ENCODE assay signal across 6 cellular contexts in genomic region chr9:41048672-41049071, GRCh38.
A peak's percentile ranks its signal among the peaks of the same experiment; 100 is the strongest.
DNase-seq lines count a peak whose midpoint lies in the region; ATAC-seq, FAIRE-seq and TF ChIP-seq lines count a peak whose summit lies in the region.
"Not testable (repeated sequence)": the region's sequence is repeated elsewhere in the genome, so short reads cannot be mapped to it uniquely, and the experiment has no call there.

No MANE protein-coding gene starts in this region.

- H2BK5ac ChIP-seq in IMR-90 (ENCODE audit: low read depth, low read length, poor library complexity, severe bottlenecking): not testable (repeated sequence)

- intact Hi-C loops in IMR-90 (cut with micrococcal nuclease); PC-3 (cut with micrococcal nuclease); psoas muscle (cut with DNase I): not testable (repeated sequence)

- H3K36me3 ChIP-seq in IMR-90 (ENCODE audit: control insufficient read depth, insufficient read depth, low read length); astrocyte (ENCODE audit: insufficient read depth, low read length); psoas muscle (ENCODE audit: insufficient read depth in 1 of 2, low read depth in 1 of 2): not testable (repeated sequence)
- H3K36me3 ChIP-seq in PC-3 (ENCODE audit: low read depth, low read length): peaks cover 39% of the 10 kb centered on the region

- not testable (repeated sequence) for H3K27ac Mint-ChIP-seq in astrocyte (ENCODE audit: unreplicated experiment)

- H3K4me3 ChIP-seq in IMR-90 (ENCODE audit: insufficient read depth, low read depth, low read length); PC-3 (ENCODE audit: low read length); astrocyte (ENCODE audit: insufficient read depth, low read depth, low read length); fibroblast of the aortic adventitia (ENCODE audit: low read depth, low read length); psoas muscle: not testable (repeated sequence)

- not testable (repeated sequence) for H2BK20ac ChIP-seq in IMR-90 (ENCODE audit: low read depth, low read length)

- H4K91ac ChIP-seq in IMR-90 (ENCODE audit: insufficient read depth, low read depth, low read length): not testable (repeated sequence)

- peak; percentile 15 for DNase-seq in COLO829 (ENCODE audit: low spot score)
- peak; percentile 33 for DNase-seq in IMR-90
- peak; percentile 2 for DNase-seq in PC-3
- DNase-seq in astrocyte (ENCODE audit: low read depth): peak; percentile 27
- DNase-seq in fibroblast of the aortic adventitia (ENCODE audit: low read depth): peak; percentile 14
- DNase-seq in psoas muscle: not testable (repeated sequence)

- not testable (repeated sequence) for H3K9me1 ChIP-seq in IMR-90 (ENCODE audit: insufficient read depth, low read length)

- not testable (repeated sequence) for H3F3A ChIP-seq in PC-3 (ENCODE audit: low read length, unreplicated experiment)

- CTCF ChIA-PET in IMR-90 (lab: Yijun Ruan, JAX); PC-3 (lab: Charles Lee): not testable (repeated sequence)

- WGBS in IMR-90 (ENCODE audit: extremely low coverage in 2 of 2, insufficient read length in 1 of 2), 2 experiments: no CpG with 5 or more reads among the region's 2 CpGs
- 100% methylated on average over 2 of the region's 2 CpGs; no CpG with 5 or more reads in 1 of the 3 donors for WGBS in psoas muscle, 3 donors

- not testable (repeated sequence) for H3K56ac ChIP-seq in IMR-90 (ENCODE audit: extremely low read depth, insufficient read depth, low read length)

- H3K9me3 Mint-ChIP-seq in astrocyte (ENCODE audit: unreplicated experiment): not testable (repeated sequence)

- not testable (repeated sequence) for H4K5ac ChIP-seq in IMR-90 (ENCODE audit: low read depth, low read length)

- not testable (repeated sequence) for H3K18ac ChIP-seq in IMR-90 (ENCODE audit: low read depth, low read length)

- TF ChIP-seq CTCF in IMR-90 (conservative IDR thresholded peaks at IDR 0.05; ENCODE audit: low read depth, low read length); PC-3 (conservative IDR thresholded peaks at IDR 0.05; ENCODE audit: low read depth, low read length); astrocyte (IDR thresholded peaks at IDR 0.05; ENCODE audit: insufficient read depth, low read depth, low read length); fibroblast of the aortic adventitia (IDR thresholded peaks at IDR 0.05; ENCODE audit: insufficient read depth, low read length); psoas muscle (IDR thresholded peaks at IDR 0.05): not testable (repeated sequence)

- H2AK5ac ChIP-seq in IMR-90 (ENCODE audit: low read depth, low read length): not testable (repeated sequence)

- H2BK15ac ChIP-seq in IMR-90 (ENCODE audit: low read depth, low read length): not testable (repeated sequence)

- not testable (repeated sequence) for H3K4me1 ChIP-seq in IMR-90 (ENCODE audit: control insufficient read depth, insufficient read depth, low read length); PC-3 (ENCODE audit: insufficient read depth, low read length); astrocyte (ENCODE audit: insufficient read depth, low read length); psoas muscle

- FAIRE-seq in astrocyte (lab: Jason Lieb, UNC): not testable (repeated sequence)

- H3K9ac ChIP-seq in IMR-90 (ENCODE audit: low read depth, low read length); PC-3 (ENCODE audit: low read length); astrocyte (ENCODE audit: low read length): not testable (repeated sequence)

- H3K27ac ChIP-seq in IMR-90 (ENCODE audit: insufficient read depth, low read length); PC-3 (ENCODE audit: low read length); astrocyte (ENCODE audit: low read depth, low read length): not testable (repeated sequence)
- H3K27ac ChIP-seq in psoas muscle: peak overlapping the region; percentile 44

- not testable (repeated sequence) for H3K4me3 Mint-ChIP-seq in astrocyte (ENCODE audit: unreplicated experiment)

- H3K79me1 ChIP-seq in IMR-90 (ENCODE audit: low read depth in 1 of 2, low read length in 2 of 2): not testable (repeated sequence)

- not testable (repeated sequence) for TF ChIP-seq POLR2A in IMR-90 (IDR thresholded peaks at IDR 0.05; ENCODE audit: low read depth, low read length)

- not testable (repeated sequence) for H4K8ac ChIP-seq in IMR-90 (ENCODE audit: low read depth in 2 of 2, low read length in 2 of 2)

- H3K4me1 Mint-ChIP-seq in astrocyte (ENCODE audit: low read depth, unreplicated experiment): not testable (repeated sequence)

- not testable (repeated sequence) for BruUV-seq in IMR-90 (replicated peaks; lab: Mats Ljungman, UMichigan); PC-3 (replicated peaks; lab: Mats Ljungman, UMichigan)

- H3K23ac ChIP-seq in IMR-90 (ENCODE audit: low read depth, low read length): not testable (repeated sequence)

- not testable (repeated sequence) for H3K79me2 ChIP-seq in PC-3 (ENCODE audit: low read length); astrocyte (ENCODE audit: insufficient read depth, low read length)

- H3K27me3 ChIP-seq in IMR-90 (ENCODE audit: control insufficient read depth, insufficient read depth, low read length); PC-3 (ENCODE audit: low read length); astrocyte (ENCODE audit: insufficient read depth, low read length); psoas muscle (ENCODE audit: insufficient read depth in 3 of 3, low read length in 2 of 3): not testable (repeated sequence)

- dilution Hi-C loops in IMR-90 (cut with HindIII; ENCODE audit: low sequenced_read_pairs, unreplicated experiment): not testable (repeated sequence)

- not testable (repeated sequence) for H2BK120ac ChIP-seq in IMR-90 (ENCODE audit: low read depth, low read length)

- not testable (repeated sequence) for TF ChIP-seq RAD21 in IMR-90 (IDR thresholded peaks at IDR 0.05; ENCODE audit: low read length)

- H4K20me1 ChIP-seq in IMR-90 (ENCODE audit: insufficient read depth, low read length); PC-3 (ENCODE audit: low read length); astrocyte (ENCODE audit: insufficient read depth, low read length): not testable (repeated sequence)

- in situ Hi-C loops in IMR-90 (cut with MboI; ENCODE audit: low sequenced_read_pairs): not testable (repeated sequence)

- not testable (repeated sequence) for H2AK9ac ChIP-seq in IMR-90 (replicated peaks; ENCODE audit: low read depth, low read length, poor library complexity)

- not testable (repeated sequence) for H3K36me3 Mint-ChIP-seq in astrocyte (ENCODE audit: low read depth, unreplicated experiment)

- H3K9me2 ChIP-seq in PC-3 (replicated peaks; ENCODE audit: low read length): not testable (repeated sequence)

- H3K4ac ChIP-seq in IMR-90 (ENCODE audit: low read depth, low read length): not testable (repeated sequence)

- ATAC-seq in IMR-90 (ENCODE audit: low read depth): peak; percentile 67
- ATAC-seq in PC-3: peak; percentile 73
- not testable (repeated sequence) for ATAC-seq in psoas muscle

- H3K9me3 ChIP-seq in IMR-90 (ENCODE audit: control insufficient read depth, insufficient read depth, low read length); PC-3 (ENCODE audit: low read length); astrocyte (ENCODE audit: insufficient read depth, low read depth, low read length): not testable (repeated sequence)
- H3K9me3 ChIP-seq in psoas muscle: peaks cover 11% of the 10 kb centered on the region

- H2AFZ ChIP-seq in IMR-90 (replicated peaks; ENCODE audit: low read length, poor library complexity); PC-3 (ENCODE audit: low read length); astrocyte (ENCODE audit: low read depth, low read length): not testable (repeated sequence)

- H3K4me2 ChIP-seq in IMR-90 (ENCODE audit: low read depth, low read length); PC-3 (ENCODE audit: low read length); astrocyte (ENCODE audit: low read length): not testable (repeated sequence)

- not testable (repeated sequence) for H3K14ac ChIP-seq in IMR-90 (replicated peaks; ENCODE audit: low read depth, low read length)

- not testable (repeated sequence) for H3K27me3 Mint-ChIP-seq in astrocyte (ENCODE audit: low read depth, unreplicated experiment)

- POLR2A ChIA-PET in IMR-90 (lab: Charles Lee; ENCODE audit: unreplicated experiment); PC-3 (lab: Charles Lee; ENCODE audit: unreplicated experiment): not testable (repeated sequence)
